Comparison of ENCODE assay signal across 8 cellular contexts in the genomic region with DNA sequence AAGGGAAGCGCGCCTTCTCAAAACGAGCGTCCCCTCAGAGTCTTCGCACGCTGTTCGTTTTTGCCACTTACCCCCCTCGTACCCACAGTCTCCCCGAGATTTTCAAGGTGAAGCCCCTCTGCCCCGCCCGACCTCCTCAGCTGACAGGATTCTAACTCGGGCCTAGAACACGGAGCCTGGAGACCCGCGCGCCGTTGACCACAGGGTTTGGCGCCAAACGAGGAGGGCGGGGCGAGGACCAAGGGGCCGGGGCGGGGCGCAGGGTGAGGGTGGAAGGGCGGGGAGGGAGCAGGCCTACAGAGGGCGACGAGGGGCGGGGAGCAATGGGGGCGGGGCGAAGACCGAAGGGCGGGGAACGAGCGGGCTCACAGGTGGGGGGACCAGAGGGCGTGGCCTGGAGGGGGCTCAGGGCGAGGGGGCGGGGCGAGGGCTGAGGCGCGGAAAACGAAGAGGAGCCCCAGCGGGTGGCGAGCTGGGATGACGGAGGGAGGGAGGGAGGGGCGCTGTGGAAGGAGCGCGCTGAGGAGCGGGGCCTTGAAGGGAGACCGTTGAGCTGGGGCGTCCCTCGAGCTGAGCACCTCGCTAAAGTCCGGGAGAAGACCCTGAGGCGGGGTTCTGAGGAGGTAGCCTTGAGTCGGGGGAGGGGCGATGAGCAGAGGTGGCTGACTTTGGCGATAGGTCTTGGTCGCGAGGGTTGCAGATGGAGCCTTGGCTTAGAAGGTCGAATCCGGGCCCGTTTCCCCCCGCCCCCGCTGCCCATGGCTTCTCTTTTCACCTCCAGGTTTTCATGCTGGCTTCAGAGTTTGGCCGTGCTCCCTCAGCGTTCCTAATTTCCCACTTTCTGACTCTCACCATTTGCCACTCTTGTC. TPM values are rescaled to one million over a fixed set of nuclear protein-coding genes. Genes with fewer than 3 reads are reported as not detected.
A peak's percentile ranks its signal among the peaks of the same experiment; 100 is the strongest.
DNase-seq lines count a peak whose midpoint lies in the region; ATAC-seq and TF ChIP-seq lines count a peak whose summit lies in the region.

A gene with protein sequence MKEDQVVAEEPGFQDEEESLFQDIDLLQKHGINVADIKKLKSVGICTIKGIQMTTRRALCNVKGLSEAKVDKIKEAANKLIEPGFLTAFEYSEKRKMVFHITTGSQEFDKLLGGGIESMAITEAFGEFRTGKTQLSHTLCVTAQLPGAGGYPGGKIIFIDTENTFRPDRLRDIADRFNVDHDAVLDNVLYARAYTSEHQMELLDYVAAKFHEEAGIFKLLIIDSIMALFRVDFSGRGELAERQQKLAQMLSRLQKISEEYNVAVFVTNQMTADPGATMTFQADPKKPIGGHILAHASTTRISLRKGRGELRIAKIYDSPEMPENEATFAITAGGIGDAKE (minus strand): TSS at position 212 of the 869 bp plus-strand sequence. CDS start 1,927 bp downstream, outside the sequence.

- ATAC-seq in HG03066 (IDR thresholded peaks at IDR 0.05; ENCODE audit: low read depth, unreplicated experiment) = peak; percentile 58
- peak; percentile 96 for ATAC-seq in left colon
- no peak for ATAC-seq in GM18858 (IDR thresholded peaks at IDR 0.05; ENCODE audit: unreplicated experiment)

- intact Hi-C loops in colonic mucosa (cut with DNase I) = loop anchor here (5.0 kb wide), 2 partner anchors 153 to 518 kb away; no protein-coding TSS in a partner anchor
- intact Hi-C loops in left colon (cut with DNase I, micrococcal nuclease) = loop anchor here in 1 of 2 donors (10.0 kb wide), 1 partner anchor 515 kb away; a partner anchor contains a TSS

- H3K27me3 ChIP-seq in colonic mucosa = no peaks in the 10 kb centered on the region

- no peak within 1 kb of the TSS for H3K27ac ChIP-seq in colonic mucosa

- no peak for TF ChIP-seq CTCF in colonic mucosa (IDR thresholded peaks at IDR 0.05)

- DNase-seq in GM04504 (ENCODE audit: low read depth) = peak; percentile 51
- DNase-seq in NCI-H526 treated with DMSO at 0.1 percent for 48 hours (lab: John Stamatoyannopoulos, UW) = peak; percentile 66
- DNase-seq in activated CD4-positive, alpha-beta T cell treated with anti-CD3 and anti-CD28 coated beads, Interleukin-2, amount 50 U/mL, for 1 hour = peak; percentile 98
- DNase-seq in colonic mucosa = peak; percentile 98
- peak; percentile 93 to 97 for DNase-seq in left colon
- peak; percentile 98 to 99 for DNase-seq in stimulated activated CD4-positive, alpha-beta T cell treated with anti-CD3 and anti-CD28 coated beads, Interleukin-1b, Interleukin-23, amount 100 ng/mL, for 4 hours (ENCODE audit: low read depth in 2 of 2)

- H3K9ac ChIP-seq in colonic mucosa (ENCODE audit: low read depth in 2 of 2, low read length in 2 of 2) = peak within 1 kb of the TSS; percentile 69 to 79

- H3K4me1 ChIP-seq in colonic mucosa = no peaks in the 10 kb centered on the region

- peak within 1 kb of the TSS; percentile 57 for H3K4me3 ChIP-seq in colonic mucosa

- no peaks in the 10 kb centered on the region for H3K36me3 ChIP-seq in colonic mucosa

- H3K9me3 ChIP-seq in colonic mucosa = no peaks in the 10 kb centered on the region

RNA-seq across cellular contexts. Expression of the gene that starts here (rescaled TPM):
- 1 to 10 TPM; 2.0 to 3.0 TPM for total RNA-seq in colonic mucosa
- total RNA-seq in left colon = 1 to 10 TPM in 1 of 2 donors, under 1 TPM in 1; 0.87 to 1.2 TPM
